Comparison of ENCODE assay signal across 16 cellular contexts in genomic region chr10:75450654-75451419, GRCh38. TPM values are rescaled to one million over a fixed set of nuclear protein-coding genes. Genes with fewer than 3 reads are reported as not detected.
"Had no signal": no experiment of that assay in that cellular context is flagged by ENCODE, and none has a peak within 500 bp of the region (broad histone marks: within the 10 kb centered on the region; RNA-seq: fewer than 3 reads in every experiment).

No MANE protein-coding gene starts in this region.

- ATAC-seq: activated T-helper 17 cell treated with anti-CD3 and anti-CD28 coated beads, Interleukin-2, amount 50 U/mL, for 72 hours; lower lobe of right lung; stimulated activated naive B cell treated with anti-CD40 and anti-IgM and Interleukin-4, amounts not matched to agents 10 μg/mL and 1 μg/mL and 100 μg/mL, for 72 hours had no signal

- DNase-seq: activated B cell treated with CpG ODN at 0.5 μM for 24 hours; activated CD4-positive, alpha-beta T cell treated with anti-CD3 and anti-CD28 coated beads, Interleukin-2, amount 10 ng/mL, durations not matched to agents 7 days and 5 days; activated CD8-positive, alpha-beta memory T cell treated with anti-CD3 and anti-CD28 coated beads for 24 hours; activated naive CD4-positive, alpha-beta T cell treated with anti-CD3 and anti-CD28 coated beads, Interleukin-2, amount 50 U/mL, for 16 hours; central memory CD4-positive, alpha-beta T cell; effector CD4-positive, alpha-beta T cell; lower lobe of right lung; midbrain; spleen; stimulated activated CD4-positive, alpha-beta T cell treated with anti-CD3 and anti-CD28 coated beads, Interleukin-1b, Interleukin-23, amount 100 ng/mL, for 48 hours; stimulated activated naive B cell treated with anti-CD40 and anti-IgM and Interleukin-4, amounts not matched to agents 10 μg/mL and 1 μg/mL and 100 μg/mL, for 72 hours; transverse colon had no signal

- H3K27ac Mint-ChIP-seq: activated B cell treated with CpG ODN at 0.5 μM for 24 hours; activated CD4-positive, alpha-beta T cell treated with anti-CD3 and anti-CD28 coated beads, Interleukin-2, amount 10 ng/mL, durations not matched to agents 7 days and 5 days; activated T-helper 17 cell treated with anti-CD3 and anti-CD28 coated beads, Interleukin-2, amount 50 U/mL, for 72 hours; stimulated activated naive B cell treated with anti-CD40 and anti-IgM and Interleukin-4, amounts not matched to agents 10 μg/mL and 1 μg/mL and 100 μg/mL, for 72 hours; T-helper 1 cell treated with Interleukin-12 subunit alpha and Interleukin-12 subunit beta and Interleukin-4 antibody, amounts not matched to agents 30 μg/mL and 1 μg/mL, for 36 hours had no signal

- H3K27ac ChIP-seq: coronary artery, lower lobe of right lung, prostate gland, spleen, transverse colon had no signal

- H3K4me3 Mint-ChIP-seq: activated B cell treated with CpG ODN at 0.5 μM for 24 hours; activated CD4-positive, alpha-beta T cell treated with anti-CD3 and anti-CD28 coated beads, Interleukin-2, amount 10 ng/mL, durations not matched to agents 7 days and 5 days; activated T-helper 17 cell treated with anti-CD3 and anti-CD28 coated beads, Interleukin-2, amount 50 U/mL, for 72 hours; stimulated activated naive B cell treated with anti-CD40 and anti-IgM and Interleukin-4, amounts not matched to agents 10 μg/mL and 1 μg/mL and 100 μg/mL, for 72 hours; T-helper 1 cell treated with Interleukin-12 subunit alpha and Interleukin-12 subunit beta and Interleukin-4 antibody, amounts not matched to agents 30 μg/mL and 1 μg/mL, for 36 hours had no signal

- H3K4me1 Mint-ChIP-seq: activated B cell treated with CpG ODN at 0.5 μM for 24 hours; activated CD4-positive, alpha-beta T cell treated with anti-CD3 and anti-CD28 coated beads, Interleukin-2, amount 10 ng/mL, durations not matched to agents 7 days and 5 days; activated T-helper 17 cell treated with anti-CD3 and anti-CD28 coated beads, Interleukin-2, amount 50 U/mL, for 72 hours; stimulated activated naive B cell treated with anti-CD40 and anti-IgM and Interleukin-4, amounts not matched to agents 10 μg/mL and 1 μg/mL and 100 μg/mL, for 72 hours had no signal

- H3K9me3 ChIP-seq: lower lobe of right lung, prostate gland, transverse colon had no signal

- H3K36me3 Mint-ChIP-seq: stimulated activated naive B cell treated with anti-CD40 and anti-IgM and Interleukin-4, amounts not matched to agents 10 μg/mL and 1 μg/mL and 100 μg/mL, for 72 hours had no signal

- H3K4me3 ChIP-seq: lower lobe of right lung, prostate gland, spleen, transverse colon had no signal

- H3K27me3 ChIP-seq: spleen, transverse colon had no signal

- H3K36me3 ChIP-seq: prostate gland, transverse colon had no signal

- H3K4me1 ChIP-seq: prostate gland had no signal

RNA-seq across cellular contexts. Expression of gene LRMDA, which starts 19.4 kb away (rescaled TPM):
- total RNA-seq: activated B cell treated with CpG ODN at 0.5 μM for 24 hours; activated CD4-positive, alpha-beta T cell treated with anti-CD3 and anti-CD28 coated beads, Interleukin-2, amount 10 ng/mL, durations not matched to agents 7 days and 5 days; activated T-helper 17 cell treated with anti-CD3 and anti-CD28 coated beads, Interleukin-2, amount 50 U/mL, for 72 hours had no signal

RNA-seq across cellular contexts. Expression of gene ZNF503, which starts 49.3 kb away (rescaled TPM):
- total RNA-seq: activated B cell treated with CpG ODN at 0.5 μM for 24 hours had no signal
